Comparison of ENCODE assay signal across 1 cellular context in genomic region chr12:108313609-108314331, GRCh38.
TF ChIP-seq lines count a peak whose summit lies in the region.

No MANE protein-coding gene starts in this region.

TF ChIP-seq in K562, 482 proteins besides CTCF, POLR2A, EP300 and RAD21 (continued from another document):
- TF ChIP-seq, protein P1, sequence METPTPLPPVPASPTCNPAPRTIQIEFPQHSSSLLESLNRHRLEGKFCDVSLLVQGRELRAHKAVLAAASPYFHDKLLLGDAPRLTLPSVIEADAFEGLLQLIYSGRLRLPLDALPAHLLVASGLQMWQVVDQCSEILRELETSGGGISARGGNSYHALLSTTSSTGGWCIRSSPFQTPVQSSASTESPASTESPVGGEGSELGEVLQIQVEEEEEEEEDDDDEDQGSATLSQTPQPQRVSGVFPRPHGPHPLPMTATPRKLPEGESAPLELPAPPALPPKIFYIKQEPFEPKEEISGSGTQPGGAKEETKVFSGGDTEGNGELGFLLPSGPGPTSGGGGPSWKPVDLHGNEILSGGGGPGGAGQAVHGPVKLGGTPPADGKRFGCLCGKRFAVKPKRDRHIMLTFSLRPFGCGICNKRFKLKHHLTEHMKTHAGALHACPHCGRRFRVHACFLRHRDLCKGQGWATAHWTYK (CRISPR knock-in tag; IDR thresholded peaks at IDR 0.05) = no peak
- TF ChIP-seq ZNF318 (IDR thresholded peaks at IDR 0.05; ENCODE audit: borderline replicate concordance in 1 of 2, low read depth in 1 of 2) (0 out of 4 replicates have a peak, but pooled peaks of 1 of the 2 experiments have one; percentile 22), CTBP1 (IDR thresholded peaks at IDR 0.05; ENCODE audit: borderline replicate concordance) (peak; percentile 27; the same call in 1 of the 2 replicates), ZNF696 (CRISPR knock-in tag; conservative IDR thresholded peaks at IDR 0.05) (peak; percentile 81; the same call in 1 of the 2 replicates), NELFE (IDR thresholded peaks at IDR 0.05; ENCODE audit: insufficient read depth, insufficient read length) (no peak), ZNF589 (CRISPR knock-in tag; IDR thresholded peaks at IDR 0.05; ENCODE audit: low read depth) (peak; percentile 53; the same call in 1 of the 2 replicates), KDM1A (IDR thresholded peaks at IDR 0.05) (peak in 1 of 2 experiments; percentile 33; a peak in 1 of 4 replicates), NFYB (IDR thresholded peaks at IDR 0.05; ENCODE audit: extremely low read depth, insufficient read length) (peak; percentile 69)
TF ChIP-seq in K562: peak in this region for 60.
